Comparison of ENCODE assay signal across 23 cellular contexts in genomic region chr1:37628026-37628556, GRCh38. TPM values are rescaled to one million over a fixed set of nuclear protein-coding genes. Genes with fewer than 3 reads are reported as not detected.
A peak's percentile ranks its signal among the peaks of the same experiment; 100 is the strongest.
DNase-seq lines count a peak whose midpoint lies in the region; ATAC-seq and TF ChIP-seq lines count a peak whose summit lies in the region.
"Had no signal": no experiment of that assay in that cellular context is flagged by ENCODE, and none has a peak within 500 bp of the region (broad histone marks: within the 10 kb centered on the region; RNA-seq: fewer than 3 reads in every experiment).

No MANE protein-coding gene starts in this region.

- no peak for TF ChIP-seq CTCF in WERI-Rb-1 (IDR thresholded peaks at IDR 0.05; ENCODE audit: low read depth, low read length)
- no peak for TF ChIP-seq CTCF in GM23338 (conservative IDR thresholded peaks at IDR 0.05; ENCODE audit: low read depth in 2 of 2)
- no peak for TF ChIP-seq CTCF in GM10248 (IDR thresholded peaks at IDR 0.05; ENCODE audit: control extremely low read depth, extremely low read depth, low read depth, missing control alignments)
- no peak for TF ChIP-seq CTCF in lower leg skin (IDR thresholded peaks at IDR 0.05)
- no peak for TF ChIP-seq CTCF in suprapubic skin (IDR thresholded peaks at IDR 0.05)

- H3K4me3 ChIP-seq in BLaER1 treated with 17β-estradiol and CSF1 and Interleukin-3, amounts not matched to agents 10 nM and 100 nM: no peak overlapping the region
- peak overlapping the region; percentile 26 for H3K4me3 ChIP-seq in WERI-Rb-1 (ENCODE audit: low read depth, low read length)
- no peak overlapping the region for H3K4me3 ChIP-seq in GM23338
- no peak overlapping the region for H3K4me3 ChIP-seq in lower leg skin (ENCODE audit: low read depth, poor library complexity, severe bottlenecking)
- no peak overlapping the region for H3K4me3 ChIP-seq in suprapubic skin
- H3K4me3 ChIP-seq: Peyer's patch had no signal

- H3K27ac Mint-ChIP-seq in GM23338: no peak overlapping the region
- H3K27ac Mint-ChIP-seq: CD4-positive, alpha-beta T cell had no signal

- no peaks in the 10 kb centered on the region for H3F3A ChIP-seq in GM23338 (replicated peaks; ENCODE audit: low read depth)

- no peak for TF ChIP-seq POLR2A in lower leg skin (IDR thresholded peaks at IDR 0.05)
- TF ChIP-seq POLR2A in suprapubic skin (IDR thresholded peaks at IDR 0.05): no peak

- no peaks in the 10 kb centered on the region for H3K79me2 ChIP-seq in GM23338 (replicated peaks; ENCODE audit: insufficient read depth)

- H3K4me3 Mint-ChIP-seq in GM23338: no peak overlapping the region
- H3K4me3 Mint-ChIP-seq: CD4-positive, alpha-beta T cell had no signal

- no peaks in the 10 kb centered on the region for H3K36me3 ChIP-seq in BLaER1 treated with 17β-estradiol and CSF1 and Interleukin-3, amounts not matched to agents 10 nM and 100 nM
- H3K36me3 ChIP-seq in WERI-Rb-1 (peaks cover 24% of the 10 kb centered on the region), GM23338 (ENCODE audit: insufficient read depth) (no peaks in the 10 kb centered on the region), suprapubic skin (no peaks in the 10 kb centered on the region)
- H3K36me3 ChIP-seq: Peyer's patch had no signal

- CTCF ChIA-PET in GM10248 (lab: Yijun Ruan, JAX): interaction anchor here (1.1 to 1.4 kb wide), 3 partner anchors 20 to 54 kb away, joined by 3 read pairs; no protein-coding TSS in a partner anchor

- intact Hi-C loops in lower leg skin (cut with DNase I; ENCODE audit: low total_unique reads): no loop called here

- peaks cover 6% of the 10 kb centered on the region; the same call in 2 of the 3 replicates for H3K4me1 Mint-ChIP-seq in GM23338

- H3K9ac ChIP-seq in BLaER1 treated with 17β-estradiol and CSF1 and Interleukin-3, amounts not matched to agents 10 nM and 100 nM: no peak overlapping the region; a peak in 1 of 22 replicates

- H3K9me2 ChIP-seq in GM23338 (ENCODE audit: insufficient read depth): no peaks in the 10 kb centered on the region

- H3K27me3 Mint-ChIP-seq in GM23338 (ENCODE audit: insufficient read depth, low read depth, poor library complexity): peaks cover 59% of the 10 kb centered on the region

- peak; percentile 84 for DNase-seq in NCI-H82 (lab: John Stamatoyannopoulos, UW)
- peak; percentile 79 for DNase-seq in OCI-M1 (lab: John Stamatoyannopoulos, UW)
- DNase-seq in WERI-Rb-1: peak; percentile 88
- DNase-seq in GM23338 (ENCODE audit: low spot score): no peak
- DNase-seq in GM10248 (ENCODE audit: extremely low spot score): no peak
- DNase-seq in lower leg skin (ENCODE audit: low spot score in 2 of 2): no peak
- no peak for DNase-seq in suprapubic skin (ENCODE audit: low spot score in 2 of 2)
- DNase-seq: 8988T; Caco-2; CD4-positive, alpha-beta T cell; DMS53; EL; NCI-H1092 treated with DMSO at 0.1 percent for 48 hours; NCI-H2081; NCI-H2171 treated with DMSO at 0.1 percent for 48 hours; Peyer's patch; Right ventricle myocardium superior; SW 1271 had no signal

- no peaks in the 10 kb centered on the region for H3K9me3 ChIP-seq in BLaER1 treated with 17β-estradiol and CSF1 and Interleukin-3, amounts not matched to agents 10 nM and 100 nM (replicated peaks in 1 of 11)
- H3K9me3 ChIP-seq in WERI-Rb-1 (ENCODE audit: severe bottlenecking): no peaks in the 10 kb centered on the region
- H3K9me3 ChIP-seq in suprapubic skin: no peaks in the 10 kb centered on the region
- H3K9me3 ChIP-seq: Caco-2, Peyer's patch had no signal

- no peak overlapping the region for H3K27ac ChIP-seq in BLaER1 treated with 17β-estradiol and CSF1 and Interleukin-3, amounts not matched to agents 10 nM and 100 nM
- H3K27ac ChIP-seq in WERI-Rb-1 (peak overlapping the region; percentile 90), GM23338 (ENCODE audit: low read depth) (no peak overlapping the region), suprapubic skin (no peak overlapping the region)
- H3K27ac ChIP-seq: Peyer's patch had no signal

- no peaks in the 10 kb centered on the region for H3K36me3 Mint-ChIP-seq in GM23338 (ENCODE audit: low read depth)

- no peak overlapping the region for H2AFZ ChIP-seq in GM23338

- peaks cover 13 to 26% (median 18%) of the 10 kb centered on the region in 10 experiments; a peak in 19 of 20 replicates for H3K4me1 ChIP-seq in BLaER1 treated with 17β-estradiol and CSF1 and Interleukin-3, amounts not matched to agents 10 nM and 100 nM
- H3K4me1 ChIP-seq in GM23338 (ENCODE audit: insufficient read depth): peaks cover 1% of the 10 kb centered on the region; the same call in 1 of the 2 replicates
- no peaks in the 10 kb centered on the region for H3K4me1 ChIP-seq in suprapubic skin
- H3K4me1 ChIP-seq: Caco-2, Peyer's patch had no signal

- no peaks in the 10 kb centered on the region for H3K9me3 Mint-ChIP-seq in GM23338
- H3K9me3 Mint-ChIP-seq: CD4-positive, alpha-beta T cell had no signal

- no peak for ATAC-seq in GM23338
- ATAC-seq: HepG2 had no signal

- POLR2A ChIA-PET in GM10248 (lab: Yijun Ruan, JAX): no interaction called here

- TF ChIP-seq EP300 in suprapubic skin (IDR thresholded peaks at IDR 0.05): no peak

- WGBS in lower leg skin, 2 donors: 77 to 89% methylated on average over 8 of the region's 8 CpGs
- WGBS in suprapubic skin: 76% methylated on average over 7 of the region's 8 CpGs

- H4K20me1 ChIP-seq in BLaER1 treated with 17β-estradiol and CSF1 and Interleukin-3, amounts not matched to agents 10 nM and 100 nM: peaks cover 0 to 6% (median 0%) of the 10 kb centered on the region in 11 experiments; a peak in 5 of 22 replicates
- no peaks in the 10 kb centered on the region; the same call in 1 of the 2 replicates for H4K20me1 ChIP-seq in GM23338 (replicated peaks; ENCODE audit: insufficient read depth)

- H3K27me3 ChIP-seq in BLaER1 treated with 17β-estradiol and CSF1 and Interleukin-3, amounts not matched to agents 10 nM and 100 nM: peaks cover 28 to 47% (median 40%) of the 10 kb centered on the region in 11 experiments
- H3K27me3 ChIP-seq in WERI-Rb-1 (ENCODE audit: insufficient read depth, low read depth, severe bottlenecking) (no peaks in the 10 kb centered on the region), GM23338 (ENCODE audit: insufficient read depth) (peaks cover 80% of the 10 kb centered on the region), suprapubic skin (peaks cover 84% of the 10 kb centered on the region)

- H3K4me2 ChIP-seq in BLaER1 treated with 17β-estradiol and CSF1 and Interleukin-3, amounts not matched to agents 10 nM and 100 nM: peak overlapping the region; percentile 29 to 71 (median 55); a peak in 20 of 22 replicates
- H3K4me2 ChIP-seq in GM23338: no peak overlapping the region

TF ChIP-seq in GM23338, 12 proteins besides CTCF, POLR2A, EP300 and RAD21:
- TF ChIP-seq NANOG (IDR thresholded peaks at IDR 0.05; ENCODE audit: borderline replicate concordance) (no peak), STAT1 (IDR thresholded peaks at IDR 0.05; ENCODE audit: unreplicated experiment) (no peak)

RNA-seq across cellular contexts. Expression of gene RSPO1, which starts 6.6 kb away (rescaled TPM):
- 0.19 TPM in 1 of 2 replicates, not detected in the other for total RNA-seq in GM23338 (2014; rRNA removed; shearing (Covaris generic))
- polyA plus RNA-seq in GM23338 (2016; fragmentation: Nextera tagmentation; extraction: Ambion mirVana): 0.11 and 0.12 TPM in 2 replicates
- total RNA-seq in lower leg skin (1 to 10 TPM; 1.1 to 9.4 (median 6.2) TPM), suprapubic skin (1 to 10 TPM; 2.1 to 9.7 (median 6.7) TPM)
- total RNA-seq: Caco-2; CD4-positive, alpha-beta T cell; HepG2; M059J; NCI-H460; Right ventricle myocardium superior had no signal
- polyA plus RNA-seq: AG04450, HepG2 had no signal

RNA-seq across cellular contexts. Expression of gene GNL2, which starts 32.4 kb away (rescaled TPM):
- total RNA-seq in GM23338 (2014; rRNA removed; shearing (Covaris generic)): 66.1 and 78.4 TPM in 2 replicates
- 105 and 121 TPM in 2 replicates for polyA plus RNA-seq in GM23338 (2016; fragmentation: Nextera tagmentation; extraction: Ambion mirVana)
- 10 to 100 TPM; 25.1 to 58.2 (median 34.2) TPM for total RNA-seq in lower leg skin
- total RNA-seq in suprapubic skin: 10 to 100 TPM; 42.0 to 94.8 (median 48.5) TPM

Comparison
In these comparisons a context has a peak if more than half of its experiments do, and no peak if none do; other contexts are left out.
1. DNase-seq: peak in NCI-H82 (single experiment), OCI-M1 (single experiment) and WERI-Rb-1 (single experiment); none in GM23338 (single experiment), GM10248 (single experiment), lower leg skin (0 of 2) and suprapubic skin (0 of 2).